Comparison of ENCODE assay signal across 1 cellular context in the genomic region with DNA sequence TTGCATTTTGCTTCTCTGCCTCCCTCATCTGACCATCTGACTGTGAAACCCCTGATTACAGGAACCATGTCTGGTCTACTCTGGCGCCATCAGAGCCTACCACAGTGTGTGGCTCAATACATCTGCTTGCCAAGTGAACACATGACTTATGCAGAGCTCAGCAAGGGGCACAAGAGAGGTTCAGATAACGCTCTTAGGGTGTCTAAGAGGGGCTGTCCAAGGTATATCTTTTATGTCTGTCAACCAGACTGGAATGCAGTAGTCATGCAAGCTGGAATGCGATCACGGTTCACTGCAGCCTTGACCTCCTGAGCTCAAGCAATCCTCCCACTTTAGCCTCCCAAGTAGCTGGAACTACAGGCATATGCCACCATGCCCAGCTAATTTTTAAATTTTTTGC.
A peak's percentile ranks its signal among the peaks of the same experiment; 100 is the strongest.
TF ChIP-seq lines count a peak whose summit lies in the region.

No MANE protein-coding gene starts in this region.

TF ChIP-seq in HepG2, 621 proteins besides CTCF, POLR2A, EP300 and RAD21 (continues in another document):
- TF ChIP-seq ZNF670 (CRISPR knock-in tag; IDR thresholded peaks at IDR 0.05; ENCODE audit: borderline replicate concordance) (no peak), MAZ (IDR thresholded peaks at IDR 0.05; ENCODE audit: borderline replicate concordance, low read depth, low read length) (no peak), MAZ (CRISPR knock-in tag; IDR thresholded peaks at IDR 0.05; ENCODE audit: low read depth) (no peak), ZMYM3 (CRISPR knock-in tag; IDR thresholded peaks at IDR 0.05) (peak; percentile 51; the same call in 1 of the 2 replicates), REST (IDR thresholded peaks at IDR 0.05; ENCODE audit: borderline replicate concordance in 1 of 2, low read depth in 1 of 2, low read length in 2 of 2) (peak in 1 of 2 experiments; percentile 76; a peak in 3 of 4 replicates), NR2F6 (IDR thresholded peaks at IDR 0.05) (peak; percentile 58), NR2F6 (CRISPR knock-in tag; IDR thresholded peaks at IDR 0.05) (peak; percentile 87), ZZZ3 (CRISPR knock-in tag; IDR thresholded peaks at IDR 0.05; ENCODE audit: borderline replicate concordance) (no peak), SALL1 (CRISPR knock-in tag; IDR thresholded peaks at IDR 0.05) (peak; percentile 54), ZNF10 (CRISPR knock-in tag; IDR thresholded peaks at IDR 0.05; ENCODE audit: borderline replicate concordance, low read depth) (no peak), TBL1XR1 (IDR thresholded peaks at IDR 0.05; ENCODE audit: borderline replicate concordance, low read length, partially characterized antibody) (no peak), NCOA2 (CRISPR knock-in tag; IDR thresholded peaks at IDR 0.05) (peak; percentile 65), FOSL2 (CRISPR knock-in tag; IDR thresholded peaks at IDR 0.05) (peak; percentile 65), PTBP1 (IDR thresholded peaks at IDR 0.05; ENCODE audit: low read depth, low read length, poor library complexity, severe bottlenecking) (no peak), ZNF629 (CRISPR knock-in tag; conservative IDR thresholded peaks at IDR 0.05) (peak; percentile 39; the same call in 1 of the 2 replicates), RXRB (CRISPR knock-in tag; IDR thresholded peaks at IDR 0.05; ENCODE audit: borderline replicate concordance) (peak; percentile 43; the same call in 1 of the 2 replicates), NR2F1 (CRISPR knock-in tag; IDR thresholded peaks at IDR 0.05) (peak; percentile 42 to 85; a peak in 3 of 4 replicates), HDAC2 (CRISPR knock-in tag; IDR thresholded peaks at IDR 0.05) (peak; percentile 38; the same call in 1 of the 2 replicates), SOX6 (IDR thresholded peaks at IDR 0.05) (no peak), SOX6 (CRISPR knock-in tag; IDR thresholded peaks at IDR 0.05) (0 out of 2 replicates have a peak, but pooled peaks have one; percentile 40), ZNF441 (CRISPR knock-in tag; IDR thresholded peaks at IDR 0.05; ENCODE audit: borderline replicate concordance) (0 out of 2 replicates have a peak, but pooled peaks have one; percentile 25), SSRP1 (CRISPR knock-in tag; IDR thresholded peaks at IDR 0.05) (no peak), POGZ (CRISPR knock-in tag; IDR thresholded peaks at IDR 0.05) (0 out of 2 replicates have a peak, but pooled peaks have one; percentile 29), HNF4A (CRISPR knock-in tag; IDR thresholded peaks at IDR 0.05) (peak; percentile 68), ZBTB33 (CRISPR knock-in tag; IDR thresholded peaks at IDR 0.05) (peak; percentile 52; the same call in 1 of the 2 replicates), ZNF605 (CRISPR knock-in tag; IDR thresholded peaks at IDR 0.05) (0 out of 2 replicates have a peak, but pooled peaks have one; percentile 53), ZBTB7B (CRISPR knock-in tag; IDR thresholded peaks at IDR 0.05) (peak; percentile 45; the same call in 1 of the 2 replicates), LCORL (IDR thresholded peaks at IDR 0.05) (no peak), LCORL (CRISPR knock-in tag; IDR thresholded peaks at IDR 0.05) (no peak), SRSF9 (IDR thresholded peaks at IDR 0.05; ENCODE audit: borderline replicate concordance, insufficient read depth, low read depth, low read length, poor library complexity, severe bottlenecking) (no peak), ZNF232 (CRISPR knock-in tag; IDR thresholded peaks at IDR 0.05; ENCODE audit: borderline replicate concordance) (no peak), ZNF770 (CRISPR knock-in tag; IDR thresholded peaks at IDR 0.05) (peak; percentile 98), PPARG (CRISPR knock-in tag; conservative IDR thresholded peaks at IDR 0.05) (0 out of 2 replicates have a peak, but pooled peaks have one; percentile 19), ATM (IDR thresholded peaks at IDR 0.05; ENCODE audit: borderline replicate concordance) (no peak), GATA4 (IDR thresholded peaks at IDR 0.05; ENCODE audit: borderline replicate concordance, low read depth) (no peak), MIER2 (CRISPR knock-in tag; IDR thresholded peaks at IDR 0.05) (0 out of 2 replicates have a peak, but pooled peaks have one; percentile 26), RARA (CRISPR knock-in tag; IDR thresholded peaks at IDR 0.05) (peak; percentile 84), ZSCAN22 (CRISPR knock-in tag; IDR thresholded peaks at IDR 0.05) (peak; percentile 95), GATAD2A (CRISPR knock-in tag; IDR thresholded peaks at IDR 0.05) (peak; percentile 51; the same call in 1 of the 2 replicates), SKI (IDR thresholded peaks at IDR 0.05; ENCODE audit: partially characterized antibody) (peak; percentile 77), TAF15 (IDR thresholded peaks at IDR 0.05; ENCODE audit: low read depth, low read length, poor library complexity, severe bottlenecking) (no peak), ZFP82 (CRISPR knock-in tag; IDR thresholded peaks at IDR 0.05; ENCODE audit: borderline replicate concordance) (no peak), RCOR2 (CRISPR knock-in tag; IDR thresholded peaks at IDR 0.05) (0 out of 2 replicates have a peak, but pooled peaks have one; percentile 48), SP5 (CRISPR knock-in tag; IDR thresholded peaks at IDR 0.05; ENCODE audit: borderline replicate concordance, low read depth) (0 out of 2 replicates have a peak, but pooled peaks have one; percentile 36), SAP130 (CRISPR knock-in tag; IDR thresholded peaks at IDR 0.05; ENCODE audit: low read depth) (peak; percentile 54; the same call in 1 of the 2 replicates), ZNF614 (CRISPR knock-in tag; IDR thresholded peaks at IDR 0.05; ENCODE audit: borderline replicate concordance) (peak; percentile 60; the same call in 1 of the 2 replicates), DRAP1 (CRISPR knock-in tag; IDR thresholded peaks at IDR 0.05) (no peak), ZNF430 (CRISPR knock-in tag; IDR thresholded peaks at IDR 0.05) (0 out of 2 replicates have a peak, but pooled peaks have one; percentile 23), TEAD3 (CRISPR knock-in tag; optimal IDR thresholded peaks at IDR 0.05; ENCODE audit: borderline replicate concordance) (peak; percentile 98), ZMYM2 (CRISPR knock-in tag; IDR thresholded peaks at IDR 0.05) (0 out of 2 replicates have a peak, but pooled peaks have one; percentile 23)
- TF ChIP-seq, protein P1, sequence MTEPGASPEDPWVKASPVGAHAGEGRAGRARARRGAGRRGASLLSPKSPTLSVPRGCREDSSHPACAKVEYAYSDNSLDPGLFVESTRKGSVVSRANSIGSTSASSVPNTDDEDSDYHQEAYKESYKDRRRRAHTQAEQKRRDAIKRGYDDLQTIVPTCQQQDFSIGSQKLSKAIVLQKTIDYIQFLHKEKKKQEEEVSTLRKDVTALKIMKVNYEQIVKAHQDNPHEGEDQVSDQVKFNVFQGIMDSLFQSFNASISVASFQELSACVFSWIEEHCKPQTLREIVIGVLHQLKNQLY (CRISPR knock-in tag; IDR thresholded peaks at IDR 0.05), result no peak
- TF ChIP-seq, protein P2, sequence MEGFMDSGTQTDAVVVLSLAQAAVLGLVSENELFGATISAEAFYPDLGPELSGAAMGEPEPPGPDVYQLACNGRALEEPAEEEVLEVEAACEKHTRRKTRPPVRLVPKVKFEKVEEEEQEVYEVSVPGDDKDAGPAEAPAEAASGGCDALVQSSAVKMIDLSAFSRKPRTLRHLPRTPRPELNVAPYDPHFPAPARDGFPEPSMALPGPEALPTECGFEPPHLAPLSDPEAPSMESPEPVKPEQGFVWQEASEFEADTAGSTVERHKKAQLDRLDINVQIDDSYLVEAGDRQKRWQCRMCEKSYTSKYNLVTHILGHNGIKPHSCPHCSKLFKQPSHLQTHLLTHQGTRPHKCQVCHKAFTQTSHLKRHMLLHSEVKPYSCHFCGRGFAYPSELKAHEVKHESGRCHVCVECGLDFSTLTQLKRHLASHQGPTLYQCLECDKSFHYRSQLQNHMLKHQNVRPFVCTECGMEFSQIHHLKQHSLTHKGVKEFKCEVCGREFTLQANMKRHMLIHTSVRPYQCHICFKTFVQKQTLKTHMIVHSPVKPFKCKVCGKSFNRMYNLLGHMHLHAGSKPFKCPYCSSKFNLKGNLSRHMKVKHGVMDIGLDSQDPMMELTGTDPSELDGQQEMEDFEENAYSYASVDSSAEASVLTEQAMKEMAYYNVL (CRISPR knock-in tag; IDR thresholded peaks at IDR 0.05; ENCODE audit: borderline replicate concordance), result no peak
- TF ChIP-seq, protein P3, sequence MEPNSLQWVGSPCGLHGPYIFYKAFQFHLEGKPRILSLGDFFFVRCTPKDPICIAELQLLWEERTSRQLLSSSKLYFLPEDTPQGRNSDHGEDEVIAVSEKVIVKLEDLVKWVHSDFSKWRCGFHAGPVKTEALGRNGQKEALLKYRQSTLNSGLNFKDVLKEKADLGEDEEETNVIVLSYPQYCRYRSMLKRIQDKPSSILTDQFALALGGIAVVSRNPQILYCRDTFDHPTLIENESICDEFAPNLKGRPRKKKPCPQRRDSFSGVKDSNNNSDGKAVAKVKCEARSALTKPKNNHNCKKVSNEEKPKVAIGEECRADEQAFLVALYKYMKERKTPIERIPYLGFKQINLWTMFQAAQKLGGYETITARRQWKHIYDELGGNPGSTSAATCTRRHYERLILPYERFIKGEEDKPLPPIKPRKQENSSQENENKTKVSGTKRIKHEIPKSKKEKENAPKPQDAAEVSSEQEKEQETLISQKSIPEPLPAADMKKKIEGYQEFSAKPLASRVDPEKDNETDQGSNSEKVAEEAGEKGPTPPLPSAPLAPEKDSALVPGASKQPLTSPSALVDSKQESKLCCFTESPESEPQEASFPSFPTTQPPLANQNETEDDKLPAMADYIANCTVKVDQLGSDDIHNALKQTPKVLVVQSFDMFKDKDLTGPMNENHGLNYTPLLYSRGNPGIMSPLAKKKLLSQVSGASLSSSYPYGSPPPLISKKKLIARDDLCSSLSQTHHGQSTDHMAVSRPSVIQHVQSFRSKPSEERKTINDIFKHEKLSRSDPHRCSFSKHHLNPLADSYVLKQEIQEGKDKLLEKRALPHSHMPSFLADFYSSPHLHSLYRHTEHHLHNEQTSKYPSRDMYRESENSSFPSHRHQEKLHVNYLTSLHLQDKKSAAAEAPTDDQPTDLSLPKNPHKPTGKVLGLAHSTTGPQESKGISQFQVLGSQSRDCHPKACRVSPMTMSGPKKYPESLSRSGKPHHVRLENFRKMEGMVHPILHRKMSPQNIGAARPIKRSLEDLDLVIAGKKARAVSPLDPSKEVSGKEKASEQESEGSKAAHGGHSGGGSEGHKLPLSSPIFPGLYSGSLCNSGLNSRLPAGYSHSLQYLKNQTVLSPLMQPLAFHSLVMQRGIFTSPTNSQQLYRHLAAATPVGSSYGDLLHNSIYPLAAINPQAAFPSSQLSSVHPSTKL (CRISPR knock-in tag; IDR thresholded peaks at IDR 0.05), result peak; percentile 59
- TF ChIP-seq, protein P4, sequence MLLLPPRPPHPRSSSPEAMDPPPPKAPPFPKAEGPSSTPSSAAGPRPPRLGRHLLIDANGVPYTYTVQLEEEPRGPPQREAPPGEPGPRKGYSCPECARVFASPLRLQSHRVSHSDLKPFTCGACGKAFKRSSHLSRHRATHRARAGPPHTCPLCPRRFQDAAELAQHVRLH (CRISPR knock-in tag; IDR thresholded peaks at IDR 0.05; ENCODE audit: borderline replicate concordance, low read depth), result no peak
